Comparison of ENCODE assay signal across 8 cellular contexts in genomic region chr2:33599175-33599942, GRCh38. TPM values are rescaled to one million over a fixed set of nuclear protein-coding genes. Genes with fewer than 3 reads are reported as not detected.
DNase-seq lines count a peak whose midpoint lies in the region; ATAC-seq and TF ChIP-seq lines count a peak whose summit lies in the region.

FAM98A (minus strand) TSS chr2:33599299; CDS start chr2:33599221, 78 bp downstream.

- H3K9me3 ChIP-seq in suprapubic skin, result no peaks in the 10 kb centered on the region

- H3K27me3 Mint-ChIP-seq in activated naive CD4-positive, alpha-beta T cell treated with anti-CD3 and anti-CD28 coated beads, Interleukin-2, amount 50 U/mL, for 24 hours, result no peaks in the 10 kb centered on the region

- no peaks in the 10 kb centered on the region for H3K9me3 Mint-ChIP-seq in activated naive CD4-positive, alpha-beta T cell treated with anti-CD3 and anti-CD28 coated beads, Interleukin-2, amount 50 U/mL, for 24 hours

- H3K36me3 ChIP-seq in suprapubic skin, result peaks cover 3% of the 10 kb centered on the region

- peak within 1 kb of the TSS; percentile 66 for H3K27ac ChIP-seq in suprapubic skin

- no peak for TF ChIP-seq EP300 in suprapubic skin (IDR thresholded peaks at IDR 0.05)

- POLR2A ChIA-PET in GM10248 (lab: Yijun Ruan, JAX), result interaction anchor here (0.6 to 1.6 kb wide), 5 partner anchors 20 to 1318 kb away, joined by 3 to 6 read pairs (median 4); partner anchors contain the start of gene RASGRP3

- H3K27me3 ChIP-seq in suprapubic skin, result no peaks in the 10 kb centered on the region

- TF ChIP-seq POLR2A in suprapubic skin (IDR thresholded peaks at IDR 0.05), result no peak

- peak within 1 kb of the TSS; percentile 98 for H3K27ac Mint-ChIP-seq in activated naive CD4-positive, alpha-beta T cell treated with anti-CD3 and anti-CD28 coated beads, Interleukin-2, amount 50 U/mL, for 24 hours

- peaks cover 29% of the 10 kb centered on the region for H3K4me1 ChIP-seq in suprapubic skin

- peaks cover 1% of the 10 kb centered on the region for H3K36me3 Mint-ChIP-seq in activated naive CD4-positive, alpha-beta T cell treated with anti-CD3 and anti-CD28 coated beads, Interleukin-2, amount 50 U/mL, for 24 hours

- 0% methylated on average over 11 of the region's 56 CpGs for WGBS in suprapubic skin

- ATAC-seq in HG02588 (IDR thresholded peaks at IDR 0.05; ENCODE audit: unreplicated experiment) (peak; percentile 91), SK-N-SH treated with all-trans-retinoic acid at 6 μM for 48 hours (peak; percentile 93)

- H3K4me1 Mint-ChIP-seq in activated naive CD4-positive, alpha-beta T cell treated with anti-CD3 and anti-CD28 coated beads, Interleukin-2, amount 50 U/mL, for 24 hours, result peaks cover 32% of the 10 kb centered on the region

- no peak for TF ChIP-seq CTCF in GM10248 (IDR thresholded peaks at IDR 0.05; ENCODE audit: control extremely low read depth, extremely low read depth, low read depth, missing control alignments)
- TF ChIP-seq CTCF in suprapubic skin (IDR thresholded peaks at IDR 0.05), result no peak

- peak within 1 kb of the TSS; percentile 68 for H3K4me3 ChIP-seq in suprapubic skin

- CTCF ChIA-PET in GM10248 (lab: Yijun Ruan, JAX), result interaction anchor here (1.1 to 5.1 kb wide), 8 partner anchors 9 to 123 kb away, joined by 3 to 41 read pairs (median 6); partner anchors contain the start of gene RASGRP3

- DNase-seq in GM10248 (ENCODE audit: extremely low spot score) (peak; percentile 97), NCI-H1092 (lab: John Stamatoyannopoulos, UW) (peak; percentile 96), globus pallidus (ENCODE audit: low spot score) (peak; percentile 99), nucleus accumbens (lab: John Stamatoyannopoulos, UW) (peak; percentile 87 to 100 (median 99)), suprapubic skin (ENCODE audit: low spot score in 2 of 2) (peak; percentile 98 to 99)

- H3K4me3 Mint-ChIP-seq in activated naive CD4-positive, alpha-beta T cell treated with anti-CD3 and anti-CD28 coated beads, Interleukin-2, amount 50 U/mL, for 24 hours, result peak within 1 kb of the TSS; percentile 98

TF ChIP-seq in SK-N-SH treated with all-trans-retinoic acid at 6 μM for 48 hours, 23 proteins besides CTCF, POLR2A, EP300 and RAD21 (continues in another document):
- TF ChIP-seq ZNF70 (CRISPR knock-in tag; IDR thresholded peaks at IDR 0.05) (no peak), PATZ1 (CRISPR knock-in tag; IDR thresholded peaks at IDR 0.05; ENCODE audit: borderline replicate concordance) (no peak), ZFP30 (CRISPR knock-in tag; IDR thresholded peaks at IDR 0.05) (no peak), BACH2 (CRISPR knock-in tag; IDR thresholded peaks at IDR 0.05; ENCODE audit: borderline replicate concordance) (no peak), TOX (CRISPR knock-in tag; IDR thresholded peaks at IDR 0.05; ENCODE audit: borderline replicate concordance) (no peak), PPARA (CRISPR knock-in tag; IDR thresholded peaks at IDR 0.05; ENCODE audit: borderline replicate concordance) (no peak), RARB (CRISPR knock-in tag; IDR thresholded peaks at IDR 0.05) (no peak), GLIS3 (CRISPR knock-in tag; IDR thresholded peaks at IDR 0.05) (no peak), ZNF8 (CRISPR knock-in tag; IDR thresholded peaks at IDR 0.05) (no peak), TSHZ2 (CRISPR knock-in tag; IDR thresholded peaks at IDR 0.05) (peak; percentile 72; the same call in 1 of the 2 replicates), CSDC2 (CRISPR knock-in tag; IDR thresholded peaks at IDR 0.05) (0 out of 2 replicates have a peak, but pooled peaks have one; percentile 52), ZNF565 (CRISPR knock-in tag; conservative IDR thresholded peaks at IDR 0.05; ENCODE audit: low read depth) (no peak; the same call in 1 of the 2 replicates), ESRRG (CRISPR knock-in tag; IDR thresholded peaks at IDR 0.05) (no peak), ISL1 (CRISPR knock-in tag; IDR thresholded peaks at IDR 0.05) (no peak), ZFP3 (CRISPR knock-in tag; IDR thresholded peaks at IDR 0.05) (peak; percentile 53; the same call in 1 of the 2 replicates), OSR1 (CRISPR knock-in tag; IDR thresholded peaks at IDR 0.05) (no peak), SNAI2 (CRISPR knock-in tag; IDR thresholded peaks at IDR 0.05) (no peak), CSRNP3 (CRISPR knock-in tag; IDR thresholded peaks at IDR 0.05) (no peak), ARNTL (CRISPR knock-in tag; IDR thresholded peaks at IDR 0.05; ENCODE audit: borderline replicate concordance, low read depth) (no peak), TCF4 (CRISPR knock-in tag; IDR thresholded peaks at IDR 0.05; ENCODE audit: borderline replicate concordance) (no peak)
- TF ChIP-seq, protein P1, sequence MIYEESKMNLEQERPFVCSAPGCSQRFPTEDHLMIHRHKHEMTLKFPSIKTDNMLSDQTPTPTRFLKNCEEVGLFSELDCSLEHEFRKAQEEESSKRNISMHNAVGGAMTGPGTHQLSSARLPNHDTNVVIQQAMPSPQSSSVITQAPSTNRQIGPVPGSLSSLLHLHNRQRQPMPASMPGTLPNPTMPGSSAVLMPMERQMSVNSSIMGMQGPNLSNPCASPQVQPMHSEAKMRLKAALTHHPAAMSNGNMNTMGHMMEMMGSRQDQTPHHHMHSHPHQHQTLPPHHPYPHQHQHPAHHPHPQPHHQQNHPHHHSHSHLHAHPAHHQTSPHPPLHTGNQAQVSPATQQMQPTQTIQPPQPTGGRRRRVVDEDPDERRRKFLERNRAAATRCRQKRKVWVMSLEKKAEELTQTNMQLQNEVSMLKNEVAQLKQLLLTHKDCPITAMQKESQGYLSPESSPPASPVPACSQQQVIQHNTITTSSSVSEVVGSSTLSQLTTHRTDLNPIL (CRISPR knock-in tag; IDR thresholded peaks at IDR 0.05; ENCODE audit: low read depth), result no peak

RNA-seq across cellular contexts. Expression of gene FAM98A, which starts in this region (rescaled TPM):
- 10 to 100 TPM; 21.4 to 59.9 (median 30.8) TPM for total RNA-seq in suprapubic skin

Comparison
In these comparisons a context has a peak if more than half of its experiments do, and no peak if none do; other contexts are left out.
1. Peak in every context shown above with its lines: DNase-seq, ATAC-seq, H3K4me3 ChIP-seq and H3K27ac ChIP-seq.